8 cellular contexts compared by ENCODE assay signal in the genomic region with DNA sequence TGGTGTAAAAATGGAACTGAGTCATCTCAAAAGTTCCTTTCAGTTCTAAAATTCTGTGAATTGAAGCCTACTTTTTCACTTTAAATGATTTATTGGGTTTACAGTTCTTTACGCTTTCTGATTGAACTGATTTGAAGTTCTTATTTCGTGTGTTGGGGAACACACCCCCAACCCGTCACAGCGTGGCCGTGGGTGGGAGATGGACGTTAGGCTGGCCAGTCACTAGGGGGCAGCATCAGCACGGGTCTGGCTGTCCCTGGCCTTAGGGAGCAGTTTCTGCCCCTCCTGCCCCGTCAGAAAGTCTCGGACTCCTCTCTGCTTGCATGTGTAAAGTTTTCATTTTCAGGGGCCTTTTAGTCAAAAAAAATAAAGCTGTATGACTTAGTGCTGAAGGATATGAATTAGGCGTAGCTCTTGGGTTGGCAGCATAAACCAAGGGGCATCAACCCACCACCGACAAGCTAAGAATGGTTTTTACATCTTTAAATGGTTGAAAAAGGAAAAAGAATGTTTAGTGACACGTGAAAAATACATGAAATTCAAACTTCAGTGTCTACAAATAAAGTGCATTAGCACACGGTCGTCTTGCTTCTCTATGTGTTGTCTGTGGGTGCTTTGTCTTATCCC.
DNase-seq lines count a peak whose midpoint lies in the region; ATAC-seq and TF ChIP-seq lines count a peak whose summit lies in the region.

No MANE protein-coding gene starts in this region.

- peaks cover 0 to 5% of the 10 kb centered on the region in 2 donors for H3K4me1 ChIP-seq in lung (ENCODE audit: control insufficient read depth in 2 of 2, insufficient read depth in 2 of 2, low read length in 2 of 2)

- H3K9me3 ChIP-seq in lung (ENCODE audit: control insufficient read depth in 2 of 2, insufficient read depth in 1 of 2, low read length in 1 of 2), result no peaks in the 10 kb centered on the region

- intact Hi-C loops in dendritic cell treated with granulocyte-macrophage colony-stimulating factor and Interleukin-4, amounts not matched to agents 40 ng/mL and 50 ng/mL, for 4 days (cut with micrococcal nuclease), result loop anchor here (1.0 to 10.0 kb wide), 2 partner anchors 129 to 396 kb away; a partner anchor contains a TSS

- H3K36me3 Mint-ChIP-seq in dendritic cell treated with granulocyte-macrophage colony-stimulating factor and Interleukin-4, amounts not matched to agents 40 ng/mL and 50 ng/mL, for 4 days (ENCODE audit: low read depth), result peaks cover 52% of the 10 kb centered on the region

- H3K36me3 ChIP-seq in lung (ENCODE audit: control insufficient read depth in 2 of 2, insufficient read depth in 2 of 2, low read length in 2 of 2), result peaks cover 0 to 6% of the 10 kb centered on the region in 2 donors

- ATAC-seq in GM18505 (IDR thresholded peaks at IDR 0.05; ENCODE audit: unreplicated experiment), result peak; percentile 63
- peak; percentile 39 for ATAC-seq in HG03060 (IDR thresholded peaks at IDR 0.05; ENCODE audit: low read depth, unreplicated experiment)
- ATAC-seq in lung (ENCODE audit: insufficient read depth, low FRiP score), result no peak

- in situ Hi-C loops in ACHN (cut with HindIII; ENCODE audit: low pct_ligation_motif_present, low pct_unique_long_range_greater_than_20kb, low sequenced_read_pairs), result no loop called here

- H3K4me3 Mint-ChIP-seq in dendritic cell treated with granulocyte-macrophage colony-stimulating factor and Interleukin-4, amounts not matched to agents 40 ng/mL and 50 ng/mL, for 4 days, result peak overlapping the region; percentile 38

- no peaks in the 10 kb centered on the region for H3K9me3 Mint-ChIP-seq in dendritic cell treated with granulocyte-macrophage colony-stimulating factor and Interleukin-4, amounts not matched to agents 40 ng/mL and 50 ng/mL, for 4 days

- no peak overlapping the region for H3K27ac Mint-ChIP-seq in dendritic cell treated with granulocyte-macrophage colony-stimulating factor and Interleukin-4, amounts not matched to agents 40 ng/mL and 50 ng/mL, for 4 days

- H3K27ac ChIP-seq in lung (ENCODE audit: low read depth in 1 of 2, low read length in 1 of 2), result no peak overlapping the region

- no peak overlapping the region for H3K4me3 ChIP-seq in lung

- peak; percentile 72 for TF ChIP-seq CTCF in lung (IDR thresholded peaks at IDR 0.05; ENCODE audit: control extremely low read depth, extremely low read depth)

- 32 to 33% methylated on average over 14 of the region's 14 CpGs for WGBS in lung, 2 donors

- peaks cover 51% of the 10 kb centered on the region for H3K4me1 Mint-ChIP-seq in dendritic cell treated with granulocyte-macrophage colony-stimulating factor and Interleukin-4, amounts not matched to agents 40 ng/mL and 50 ng/mL, for 4 days (ENCODE audit: low read depth)

- TF ChIP-seq POLR2A in GM18505 (IDR thresholded peaks at IDR 0.05; ENCODE audit: borderline replicate concordance, extremely low read depth, insufficient read depth, insufficient read length), result no peak

- H3K27me3 Mint-ChIP-seq in dendritic cell treated with granulocyte-macrophage colony-stimulating factor and Interleukin-4, amounts not matched to agents 40 ng/mL and 50 ng/mL, for 4 days, result peaks cover 5% of the 10 kb centered on the region

- H3K27me3 ChIP-seq in lung (ENCODE audit: control insufficient read depth, insufficient read depth), result no peaks in the 10 kb centered on the region

- peak; percentile 58 for DNase-seq in ACHN
- peak; percentile 74 for DNase-seq in NCI-H510A treated with DMSO at 0.1 percent for 48 hours (lab: John Stamatoyannopoulos, UW)
- DNase-seq in activated CD4-positive, alpha-beta T cell treated with anti-CD3 and anti-CD28 coated beads, Interleukin-2, amount 50 U/mL, for 24 hours (ENCODE audit: low read depth in 1 of 2, low spot score in 1 of 2), result peak; percentile 63 to 67
- DNase-seq in lung (ENCODE audit: low spot score), result peak; percentile 69
- peak; percentile 51 for DNase-seq in stimulated activated CD8-positive, alpha-beta memory T cell treated with anti-CD3 and anti-CD28 coated beads, Interleukin-12 subunit alpha, Interleukin-12 subunit beta, amount 100 ng/mL, for 24 hours (ENCODE audit: extremely low read depth)
